In genomic region chr6:12577124-12577845, GRCh38 we compare ENCODE assay signal across 17 cellular contexts.
DNase-seq lines count a peak whose midpoint lies in the region; ATAC-seq, FAIRE-seq and TF ChIP-seq lines count a peak whose summit lies in the region.
"Had no signal": no experiment of that assay in that cellular context is flagged by ENCODE, and none has a peak within 500 bp of the region (broad histone marks: within the 10 kb centered on the region; RNA-seq: fewer than 3 reads in every experiment).

No MANE protein-coding gene starts in this region.

- H3K4me3 ChIP-seq in GM23248 (no peak overlapping the region), astrocyte (ENCODE audit: insufficient read depth, low read depth, low read length) (no peak overlapping the region), neuronal stem cell (ENCODE audit: low read length in 2 of 2) (no peak overlapping the region)
- H3K4me3 ChIP-seq: heart right ventricle had no signal

- H3K27ac Mint-ChIP-seq in astrocyte (ENCODE audit: unreplicated experiment): peak overlapping the region; percentile 94
- H3K27ac Mint-ChIP-seq in effector memory CD8-positive, alpha-beta T cell: no peak overlapping the region
- H3K27ac Mint-ChIP-seq: activated CD4-positive, alpha-beta memory T cell treated with anti-CD3 and anti-CD28 coated beads for 36 hours; activated T-helper 1 cell treated with anti-CD3 and anti-CD28 coated beads, Interleukin-12 subunit alpha, Interleukin-12 subunit beta, Interleukin-2, Interleukin-4 antibody, amounts not matched to agents 30 ng/mL and 10 ng/mL and 1 ng/mL, durations not matched to agents 14 hours and 24 hours and 36 hours; stimulated activated naive CD8-positive, alpha-beta T cell treated with anti-CD3 and anti-CD28 coated beads, Interleukin-15, Interleukin-2, amounts not matched to agents 100 ng/mL and 50 ng/mL, for 24 hours had no signal

- H3K9me3 ChIP-seq in GM23248 (ENCODE audit: low read depth) (no peaks in the 10 kb centered on the region), astrocyte (ENCODE audit: insufficient read depth, low read depth, low read length) (no peaks in the 10 kb centered on the region), neuronal stem cell (replicated peaks in 1 of 2; ENCODE audit: control insufficient read depth in 2 of 2, insufficient read depth in 1 of 2, low read depth in 1 of 2, low read length in 2 of 2) (peaks cover 0 to 2% of the 10 kb centered on the region in 2 donors)
- H3K9me3 ChIP-seq: heart right ventricle had no signal

- H3K36me3 Mint-ChIP-seq in astrocyte (ENCODE audit: low read depth, unreplicated experiment): no peaks in the 10 kb centered on the region
- no peaks in the 10 kb centered on the region for H3K36me3 Mint-ChIP-seq in effector memory CD8-positive, alpha-beta T cell (ENCODE audit: insufficient read depth)
- H3K36me3 Mint-ChIP-seq: activated CD4-positive, alpha-beta memory T cell treated with anti-CD3 and anti-CD28 coated beads for 36 hours had no signal

- H2BK12ac ChIP-seq in neuronal stem cell (ENCODE audit: low read length): no peak overlapping the region

- no peak overlapping the region for H2BK5ac ChIP-seq in neuronal stem cell (ENCODE audit: low read length)

- H2BK120ac ChIP-seq in neuronal stem cell (ENCODE audit: low read depth, low read length): no peak overlapping the region

- H3K4me1 ChIP-seq in GM23248 (ENCODE audit: insufficient read depth): peaks cover 52% of the 10 kb centered on the region
- H3K4me1 ChIP-seq in astrocyte (ENCODE audit: insufficient read depth, low read length): peaks cover 38% of the 10 kb centered on the region
- H3K4me1 ChIP-seq in neuronal stem cell (ENCODE audit: control insufficient read depth in 2 of 2, insufficient read depth in 1 of 2, low read depth in 1 of 2, low read length in 2 of 2): peaks cover under 1 to 4% of the 10 kb centered on the region in 2 donors

- H3K4me2 ChIP-seq in GM23248 (ENCODE audit: unreplicated experiment) (peak overlapping the region; percentile 36), astrocyte (ENCODE audit: low read length) (no peak overlapping the region), neuronal stem cell (ENCODE audit: insufficient read depth, low read length, poor library complexity, severe bottlenecking) (no peak overlapping the region)

- H3K79me2 ChIP-seq in GM23248 (ENCODE audit: insufficient read depth) (no peaks in the 10 kb centered on the region), astrocyte (ENCODE audit: insufficient read depth, low read length) (no peaks in the 10 kb centered on the region)

- H4K20me1 ChIP-seq in GM23248 (ENCODE audit: insufficient read depth) (no peaks in the 10 kb centered on the region), astrocyte (ENCODE audit: insufficient read depth, low read length) (no peaks in the 10 kb centered on the region)

- H3K4me3 Mint-ChIP-seq in astrocyte (ENCODE audit: unreplicated experiment): no peak overlapping the region
- no peak overlapping the region for H3K4me3 Mint-ChIP-seq in effector memory CD8-positive, alpha-beta T cell
- H3K4me3 Mint-ChIP-seq: activated CD4-positive, alpha-beta memory T cell treated with anti-CD3 and anti-CD28 coated beads for 36 hours; activated T-helper 1 cell treated with anti-CD3 and anti-CD28 coated beads, Interleukin-12 subunit alpha, Interleukin-12 subunit beta, Interleukin-2, Interleukin-4 antibody, amounts not matched to agents 30 ng/mL and 10 ng/mL and 1 ng/mL, durations not matched to agents 14 hours and 24 hours and 36 hours; neural crest cell; stimulated activated naive CD8-positive, alpha-beta T cell treated with anti-CD3 and anti-CD28 coated beads, Interleukin-15, Interleukin-2, amounts not matched to agents 100 ng/mL and 50 ng/mL, for 24 hours had no signal

- H2BK15ac ChIP-seq in neuronal stem cell (ENCODE audit: low read length): no peak overlapping the region

- H3K23ac ChIP-seq in neuronal stem cell (ENCODE audit: low read depth, low read length, poor library complexity): no peak overlapping the region

- ATAC-seq in effector memory CD8-positive, alpha-beta T cell (replicated peaks): no peak
- ATAC-seq: heart right ventricle, left ventricle myocardium superior had no signal

- H3K36me3 ChIP-seq in GM23248 (ENCODE audit: low read depth) (no peaks in the 10 kb centered on the region), astrocyte (ENCODE audit: insufficient read depth, low read length) (no peaks in the 10 kb centered on the region), neuronal stem cell (replicated peaks in 1 of 2; ENCODE audit: control insufficient read depth in 2 of 2, insufficient read depth in 2 of 2, low read length in 2 of 2) (peaks cover 0 to 2% of the 10 kb centered on the region in 2 donors)
- H3K36me3 ChIP-seq: heart right ventricle had no signal

- peak; percentile 17 for FAIRE-seq in astrocyte (lab: Jason Lieb, UNC)

- H3K9me2 ChIP-seq in GM23248 (ENCODE audit: insufficient read depth): no peaks in the 10 kb centered on the region

- H3K79me1 ChIP-seq in neuronal stem cell (ENCODE audit: low read depth, low read length): no peaks in the 10 kb centered on the region

- H3K9me3 Mint-ChIP-seq in astrocyte (ENCODE audit: unreplicated experiment): peaks cover 2% of the 10 kb centered on the region
- H3K9me3 Mint-ChIP-seq in effector memory CD8-positive, alpha-beta T cell: no peaks in the 10 kb centered on the region
- H3K9me3 Mint-ChIP-seq: activated CD4-positive, alpha-beta memory T cell treated with anti-CD3 and anti-CD28 coated beads for 36 hours; activated T-helper 1 cell treated with anti-CD3 and anti-CD28 coated beads, Interleukin-12 subunit alpha, Interleukin-12 subunit beta, Interleukin-2, Interleukin-4 antibody, amounts not matched to agents 30 ng/mL and 10 ng/mL and 1 ng/mL, durations not matched to agents 14 hours and 24 hours and 36 hours; neural crest cell; stimulated activated naive CD8-positive, alpha-beta T cell treated with anti-CD3 and anti-CD28 coated beads, Interleukin-15, Interleukin-2, amounts not matched to agents 100 ng/mL and 50 ng/mL, for 24 hours had no signal

- H3K14ac ChIP-seq in neuronal stem cell (ENCODE audit: low read length): no peak overlapping the region

- H2AK5ac ChIP-seq in neuronal stem cell (ENCODE audit: low read depth, low read length): no peak overlapping the region

- H4K91ac ChIP-seq in neuronal stem cell (ENCODE audit: low read depth, low read length, poor library complexity): peak overlapping the region; percentile 34

- H3K4me1 Mint-ChIP-seq in astrocyte (ENCODE audit: low read depth, unreplicated experiment): peaks cover 48% of the 10 kb centered on the region
- H3K4me1 Mint-ChIP-seq in effector memory CD8-positive, alpha-beta T cell (ENCODE audit: low read depth in 2 of 2): no peaks in the 10 kb centered on the region

- H4K8ac ChIP-seq in neuronal stem cell (ENCODE audit: low read depth, low read length): no peak overlapping the region

- no peak overlapping the region for H3K4ac ChIP-seq in neuronal stem cell (ENCODE audit: low read length)

- H3K27me3 ChIP-seq in GM23248 (replicated peaks; ENCODE audit: insufficient read depth) (no peaks in the 10 kb centered on the region), astrocyte (ENCODE audit: insufficient read depth, low read length) (no peaks in the 10 kb centered on the region), neuronal stem cell (ENCODE audit: control insufficient read depth in 3 of 3, insufficient read depth in 3 of 3, low read depth in 1 of 3, low read length in 3 of 3) (peaks cover 0 to 3% (median 0%) of the 10 kb centered on the region in 3 experiments)
- H3K27me3 ChIP-seq: heart right ventricle had no signal

- peaks cover 37% of the 10 kb centered on the region for H3F3A ChIP-seq in GM23248 (ENCODE audit: insufficient read depth)

- H2AFZ ChIP-seq in GM23248 (no peak overlapping the region), astrocyte (ENCODE audit: low read depth, low read length) (no peak overlapping the region), neuronal stem cell (ENCODE audit: low read length) (no peak overlapping the region)

- H3K9ac ChIP-seq in GM23248 (no peak overlapping the region), astrocyte (ENCODE audit: low read length) (peak overlapping the region; percentile 17), neuronal stem cell (ENCODE audit: low read depth, low read length, poor library complexity) (no peak overlapping the region)

- no peaks in the 10 kb centered on the region for H3K27me3 Mint-ChIP-seq in astrocyte (ENCODE audit: low read depth, unreplicated experiment)
- peaks cover 0 to 14% of the 10 kb centered on the region in 2 donors for H3K27me3 Mint-ChIP-seq in effector memory CD8-positive, alpha-beta T cell
- H3K27me3 Mint-ChIP-seq: stimulated activated naive CD8-positive, alpha-beta T cell treated with anti-CD3 and anti-CD28 coated beads, Interleukin-15, Interleukin-2, amounts not matched to agents 100 ng/mL and 50 ng/mL, for 24 hours had no signal

- 87 to 88% methylated on average over 8 of the region's 8 CpGs for WGBS in GM23248 (ENCODE audit: low coverage in 1 of 2, low lambda C conversion rate in 2 of 2, missing lambda C conversion rate in 2 of 2), 2 experiments
- no CpG with 5 or more reads among the region's 8 CpGs for whole genome bisulfite sequencing in neuronal stem cell (ENCODE audit: extremely low coverage in 2 of 2, insufficient read length in 2 of 2, insufficient replicate concordance in 1 of 2), 2 donors

- TF ChIP-seq CTCF in astrocyte (IDR thresholded peaks at IDR 0.05; ENCODE audit: insufficient read depth, low read depth, low read length): no peak

- H3K27ac ChIP-seq in GM23248 (no peak overlapping the region), astrocyte (ENCODE audit: low read depth, low read length) (peak overlapping the region; percentile 5), neuronal stem cell (replicated peaks; ENCODE audit: low read length) (no peak overlapping the region)
- H3K27ac ChIP-seq: heart right ventricle had no signal

- in situ Hi-C loops in GM23248 (cut with MboI): no loop called here

- no peak for DNase-seq in GM23248
- peak; percentile 64 for DNase-seq in astrocyte (ENCODE audit: low read depth)
- DNase-seq in fibroblast of peridontal ligament (ENCODE audit: extremely low read depth): peak; percentile 39
- no peak for DNase-seq in neuronal stem cell (ENCODE audit: low spot score)
- DNase-seq in effector memory CD8-positive, alpha-beta T cell: no peak
- DNase-seq in stimulated activated CD4-positive, alpha-beta T cell treated with anti-CD3 and anti-CD28 coated beads, Interleukin-2, amount 100 ng/mL, for 48 hours: no peak
- no peak for DNase-seq in NCI-H2196 (lab: John Stamatoyannopoulos, UW; ENCODE audit: unreplicated experiment)
- DNase-seq in NCI-H1417 (lab: John Stamatoyannopoulos, UW): no peak
- DNase-seq: activated CD4-positive, alpha-beta memory T cell treated with anti-CD3 and anti-CD28 coated beads for 36 hours; effector CD8-positive, alpha-beta T cell; GOT3; heart right ventricle; left ventricle myocardium superior; NCI-H1105 had no signal

- no peak overlapping the region for H3K18ac ChIP-seq in neuronal stem cell (ENCODE audit: low read length)

Comparison
In these comparisons a context has a peak if more than half of its experiments do, and no peak if none do; other contexts are left out.
1. DNase-seq: peak in astrocyte (single experiment) and fibroblast of peridontal ligament (single experiment); none in GM23248 (single experiment), neuronal stem cell (single experiment), effector memory CD8-positive, alpha-beta T cell (0 of 3), stimulated activated CD4-positive, alpha-beta T cell treated with anti-CD3 and anti-CD28 coated beads, Interleukin-2, amount 100 ng/mL, for 48 hours (0 of 2), NCI-H2196 (single experiment) and NCI-H1417 (0 of 3).